ENCODE assay signal across 32 cellular contexts in the genomic region with DNA sequence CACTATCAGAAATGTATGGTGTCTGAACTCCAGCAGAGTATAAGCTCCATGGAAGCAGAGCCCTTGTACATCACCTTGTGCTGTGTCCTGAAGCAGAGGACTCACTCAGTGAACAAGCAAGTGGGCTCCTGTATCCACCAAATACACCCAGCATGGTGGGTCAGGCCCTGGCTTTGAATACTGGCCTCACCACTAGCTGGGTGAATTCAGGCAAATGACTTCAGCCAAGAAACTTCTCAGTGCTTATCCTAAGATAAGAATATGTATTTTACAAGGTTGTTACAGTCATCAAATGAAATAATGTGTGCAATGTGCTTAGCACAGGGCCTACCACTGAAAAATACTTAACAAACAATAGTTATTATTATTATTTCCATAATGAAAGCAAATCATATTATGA.
DNase-seq lines count a peak whose midpoint lies in the region; ATAC-seq and TF ChIP-seq lines count a peak whose summit lies in the region.
"Had no signal": no experiment of that assay in that cellular context is flagged by ENCODE, and none has a peak within 500 bp of the region (broad histone marks: within the 10 kb centered on the region; RNA-seq: fewer than 3 reads in every experiment).

No MANE protein-coding gene starts in this region.

- CTCF ChIA-PET in IMR-90 (lab: Yijun Ruan, JAX) = no interaction called here
- CTCF ChIA-PET in activated CD4-positive, alpha-beta T cell treated with anti-CD3 and anti-CD28 coated beads for 36 hours (lab: Charles Lee) = interaction anchor here (1.4 kb wide), 1 partner anchor 11 kb away, joined by 3 read pairs; no protein-coding TSS in a partner anchor

- no peaks in the 10 kb centered on the region for H3K27me3 ChIP-seq in IMR-90 (ENCODE audit: control insufficient read depth, insufficient read depth, low read length)
- no peaks in the 10 kb centered on the region for H3K27me3 ChIP-seq in right cardiac atrium (ENCODE audit: control insufficient read depth, insufficient read depth)
- H3K27me3 ChIP-seq in smooth muscle cell (ENCODE audit: low read depth) = no peaks in the 10 kb centered on the region
- H3K27me3 ChIP-seq: neutrophil, SJCRH30, suprapubic skin had no signal

- DNase-seq in IMR-90 = no peak
- peak; percentile 50 for DNase-seq in fibroblast of the aortic adventitia (ENCODE audit: low read depth)
- no peak for DNase-seq in right cardiac atrium
- no peak for DNase-seq in smooth muscle cell (lab: John Stamatoyannopoulos, UW; ENCODE audit: unreplicated experiment)
- no peak for DNase-seq in SIG-M5 treated with dmso at 0.1 percent for 504 hours (lab: John Stamatoyannopoulos, UW; ENCODE audit: unreplicated experiment)
- no peak for DNase-seq in activated CD4-positive, alpha-beta T cell treated with anti-CD3 and anti-CD28 coated beads for 36 hours
- no peak for DNase-seq in NCI-H446 treated with DMSO at 0.1 percent for 48 hours (lab: John Stamatoyannopoulos, UW)
- DNase-seq in DMS114 treated with DMSO at 0.1 percent for 48 hours (lab: John Stamatoyannopoulos, UW; ENCODE audit: unreplicated experiment) = no peak
- DNase-seq: anterior cingulate cortex; Calu3; central memory CD4-positive, alpha-beta T cell; DND-41; endodermal cell; foreskin melanocyte; GF-D8; MV-4-11; naive B cell; NCI-H146; NCI-H446; NCI-H82; SJCRH30; stimulated activated naive B cell treated with anti-CD40 and anti-IgM and Interleukin-4, amounts not matched to agents 10 μg/mL and 1 μg/mL and 100 μg/mL, for 72 hours; SW 1271 had no signal

- H2AK5ac ChIP-seq in IMR-90 (ENCODE audit: low read depth, low read length) = no peak overlapping the region

- intact Hi-C loops in IMR-90 (cut with micrococcal nuclease) = no loop called here
- intact Hi-C loops in right cardiac atrium (cut with DNase I) = no loop called here
- intact Hi-C loops in activated CD4-positive, alpha-beta T cell treated with anti-CD3 and anti-CD28 coated beads for 36 hours (cut with DNase I, micrococcal nuclease) = no loop called here

- H3F3A ChIP-seq in smooth muscle cell (ENCODE audit: low read depth) = peaks cover 60% of the 10 kb centered on the region

- H4K20me1 ChIP-seq in IMR-90 (ENCODE audit: insufficient read depth, low read length) (peaks cover 87% of the 10 kb centered on the region), smooth muscle cell (ENCODE audit: low read depth) (peaks cover 100% of the 10 kb centered on the region)

- H2BK5ac ChIP-seq in IMR-90 (ENCODE audit: low read depth, low read length, poor library complexity, severe bottlenecking) = peak overlapping the region; percentile 5

- H3K4me2 ChIP-seq in IMR-90 (ENCODE audit: low read depth, low read length) (no peak overlapping the region), smooth muscle cell (peak overlapping the region; percentile 77)
- H3K4me2 ChIP-seq: A549 had no signal

- H2AK9ac ChIP-seq in IMR-90 (replicated peaks; ENCODE audit: low read depth, low read length, poor library complexity) = no peak overlapping the region

- H3K27ac Mint-ChIP-seq in activated CD4-positive, alpha-beta T cell treated with anti-CD3 and anti-CD28 coated beads for 36 hours = no peak overlapping the region
- H3K27ac Mint-ChIP-seq: activated naive CD4-positive, alpha-beta T cell treated with anti-CD3 and anti-CD28 coated beads, Interleukin-2, amount 50 U/mL, for 24 hours; dendritic cell treated with granulocyte-macrophage colony-stimulating factor and Interleukin-4, amounts not matched to agents 40 ng/mL and 50 ng/mL, for 4 days; endodermal cell; naive B cell; progenitor cell of endocrine pancreas; stimulated activated naive B cell treated with anti-CD40 and anti-IgM and Interleukin-4, amounts not matched to agents 10 μg/mL and 1 μg/mL and 100 μg/mL, for 72 hours had no signal

- peaks cover 22% of the 10 kb centered on the region for H3K9me1 ChIP-seq in IMR-90 (ENCODE audit: insufficient read depth, low read length)

- TF ChIP-seq POLR2A in IMR-90 (IDR thresholded peaks at IDR 0.05; ENCODE audit: low read depth, low read length) = no peak

- H2BK20ac ChIP-seq in IMR-90 (ENCODE audit: low read depth, low read length) = no peak overlapping the region

- no peak overlapping the region for H3K18ac ChIP-seq in IMR-90 (ENCODE audit: low read depth, low read length)

- H3K9me3 ChIP-seq in IMR-90 (ENCODE audit: control insufficient read depth, insufficient read depth, low read length) = no peaks in the 10 kb centered on the region
- no peaks in the 10 kb centered on the region for H3K9me3 ChIP-seq in right cardiac atrium (ENCODE audit: control insufficient read depth, low read length)
- H3K9me3 ChIP-seq in smooth muscle cell (replicated peaks; ENCODE audit: low read depth) = no peaks in the 10 kb centered on the region
- H3K9me3 ChIP-seq: A549, HAP-1, neutrophil, SJCRH30, suprapubic skin had no signal

- H3K27me3 Mint-ChIP-seq in activated CD4-positive, alpha-beta T cell treated with anti-CD3 and anti-CD28 coated beads for 36 hours = no peaks in the 10 kb centered on the region
- H3K27me3 Mint-ChIP-seq: activated naive CD4-positive, alpha-beta T cell treated with anti-CD3 and anti-CD28 coated beads, Interleukin-2, amount 50 U/mL, for 24 hours had no signal

- H3K4me3 ChIP-seq in IMR-90 (ENCODE audit: insufficient read depth, low read depth, low read length) (no peak overlapping the region), fibroblast of the aortic adventitia (ENCODE audit: low read depth, low read length) (no peak overlapping the region), right cardiac atrium (ENCODE audit: low read length) (no peak overlapping the region), smooth muscle cell (no peak overlapping the region)
- H3K4me3 ChIP-seq: A549, HAP-1, SJCRH30, suprapubic skin had no signal

- POLR2A ChIA-PET in IMR-90 (lab: Charles Lee; ENCODE audit: unreplicated experiment) = no interaction called here
- POLR2A ChIA-PET in activated CD4-positive, alpha-beta T cell treated with anti-CD3 and anti-CD28 coated beads for 36 hours (lab: Charles Lee) = interaction anchor here (1.0 kb wide), 1 partner anchor 14 kb away, joined by 3 read pairs; no protein-coding TSS in a partner anchor

- peaks cover 34% of the 10 kb centered on the region for H3K36me3 ChIP-seq in IMR-90 (ENCODE audit: control insufficient read depth, insufficient read depth, low read length)
- peaks cover 11% of the 10 kb centered on the region for H3K36me3 ChIP-seq in smooth muscle cell (ENCODE audit: low read depth)
- H3K36me3 ChIP-seq: neutrophil had no signal

- H3K4me3 Mint-ChIP-seq in activated CD4-positive, alpha-beta T cell treated with anti-CD3 and anti-CD28 coated beads for 36 hours = no peak overlapping the region
- H3K4me3 Mint-ChIP-seq: activated naive CD4-positive, alpha-beta T cell treated with anti-CD3 and anti-CD28 coated beads, Interleukin-2, amount 50 U/mL, for 24 hours; dendritic cell treated with granulocyte-macrophage colony-stimulating factor and Interleukin-4, amounts not matched to agents 40 ng/mL and 50 ng/mL, for 4 days; endodermal cell; naive B cell; stimulated activated naive B cell treated with anti-CD40 and anti-IgM and Interleukin-4, amounts not matched to agents 10 μg/mL and 1 μg/mL and 100 μg/mL, for 72 hours had no signal

- no peak overlapping the region for H3K56ac ChIP-seq in IMR-90 (ENCODE audit: extremely low read depth, insufficient read depth, low read length)

- TF ChIP-seq RAD21 in IMR-90 (IDR thresholded peaks at IDR 0.05; ENCODE audit: low read length) = no peak

- no peak overlapping the region for H2BK15ac ChIP-seq in IMR-90 (ENCODE audit: low read depth, low read length)

- H3K4ac ChIP-seq in IMR-90 (ENCODE audit: low read depth, low read length) = no peak overlapping the region

- 0 out of 2 replicates have a peak overlapping the region, but pooled peaks have one; percentile 3 for H4K5ac ChIP-seq in IMR-90 (ENCODE audit: low read depth, low read length)

- no peak overlapping the region for H2AFZ ChIP-seq in IMR-90 (replicated peaks; ENCODE audit: low read length, poor library complexity)
- H2AFZ ChIP-seq in smooth muscle cell (ENCODE audit: low read depth) = no peak overlapping the region

- dilution Hi-C loops in IMR-90 (cut with HindIII; ENCODE audit: low sequenced_read_pairs, unreplicated experiment) = no loop called here

- H3K27ac ChIP-seq in IMR-90 (ENCODE audit: insufficient read depth, low read length) (no peak overlapping the region), right cardiac atrium (ENCODE audit: low read length) (peak overlapping the region; percentile 42), smooth muscle cell (ENCODE audit: low read depth) (peak overlapping the region; percentile 98)
- H3K27ac ChIP-seq: A549, neutrophil, SJCRH30, suprapubic skin had no signal

- in situ Hi-C loops in IMR-90 (cut with MboI; ENCODE audit: low sequenced_read_pairs) = no loop called here

- ATAC-seq in IMR-90 (ENCODE audit: low read depth) (peak; percentile 36), right cardiac atrium (peak; percentile 19 to 53)
- no peak for ATAC-seq in activated CD4-positive, alpha-beta T cell treated with anti-CD3 and anti-CD28 coated beads for 36 hours
- ATAC-seq: A549; esophagus mucosa; left lobe of liver; stimulated activated naive B cell treated with anti-CD40 and anti-IgM and Interleukin-4, amounts not matched to agents 10 μg/mL and 1 μg/mL and 100 μg/mL, for 72 hours had no signal

- H3K4me1 ChIP-seq in IMR-90 (ENCODE audit: control insufficient read depth, insufficient read depth, low read length) = peaks cover 12% of the 10 kb centered on the region
- H3K4me1 ChIP-seq in right cardiac atrium (ENCODE audit: control insufficient read depth, insufficient read depth, low read length) = peaks cover 11% of the 10 kb centered on the region
- H3K4me1 ChIP-seq in smooth muscle cell (ENCODE audit: low read depth) = peaks cover 6% of the 10 kb centered on the region
- H3K4me1 ChIP-seq: HAP-1, SJCRH30 had no signal

- peaks cover 25 to 76% of the 10 kb centered on the region in 2 experiments for H3K79me1 ChIP-seq in IMR-90 (ENCODE audit: low read depth in 1 of 2, low read length in 2 of 2)

- H4K91ac ChIP-seq in IMR-90 (ENCODE audit: insufficient read depth, low read depth, low read length) = no peak overlapping the region

- no peaks in the 10 kb centered on the region for H3K9me3 Mint-ChIP-seq in activated CD4-positive, alpha-beta T cell treated with anti-CD3 and anti-CD28 coated beads for 36 hours (ENCODE audit: low read depth)
- H3K9me3 Mint-ChIP-seq: activated naive CD4-positive, alpha-beta T cell treated with anti-CD3 and anti-CD28 coated beads, Interleukin-2, amount 50 U/mL, for 24 hours; dendritic cell treated with granulocyte-macrophage colony-stimulating factor and Interleukin-4, amounts not matched to agents 40 ng/mL and 50 ng/mL, for 4 days; stimulated activated naive B cell treated with anti-CD40 and anti-IgM and Interleukin-4, amounts not matched to agents 10 μg/mL and 1 μg/mL and 100 μg/mL, for 72 hours had no signal

- no peak overlapping the region for H4K8ac ChIP-seq in IMR-90 (ENCODE audit: low read depth in 2 of 2, low read length in 2 of 2)

- H3K23ac ChIP-seq in IMR-90 (ENCODE audit: low read depth, low read length) = peak overlapping the region; percentile 6; the same call in 1 of the 2 replicates

- no peak overlapping the region for H3K14ac ChIP-seq in IMR-90 (replicated peaks; ENCODE audit: low read depth, low read length)

- TF ChIP-seq CTCF in IMR-90 (conservative IDR thresholded peaks at IDR 0.05; ENCODE audit: low read depth, low read length) = no peak
- no peak for TF ChIP-seq CTCF in fibroblast of the aortic adventitia (IDR thresholded peaks at IDR 0.05; ENCODE audit: insufficient read depth, low read length)
- TF ChIP-seq CTCF in smooth muscle cell (IDR thresholded peaks at IDR 0.05; ENCODE audit: borderline replicate concordance, insufficient read depth, poor library complexity, severe bottlenecking) = no peak

- peaks cover 98% of the 10 kb centered on the region for H3K79me2 ChIP-seq in smooth muscle cell (ENCODE audit: low read depth)

- BruUV-seq in IMR-90 (replicated peaks; lab: Mats Ljungman, UMichigan) = no TSS peak

- no peaks in the 10 kb centered on the region for H3K36me3 Mint-ChIP-seq in activated CD4-positive, alpha-beta T cell treated with anti-CD3 and anti-CD28 coated beads for 36 hours (ENCODE audit: low read depth)
- H3K36me3 Mint-ChIP-seq: naive B cell; stimulated activated naive B cell treated with anti-CD40 and anti-IgM and Interleukin-4, amounts not matched to agents 10 μg/mL and 1 μg/mL and 100 μg/mL, for 72 hours had no signal

- H3K9ac ChIP-seq in IMR-90 (ENCODE audit: low read depth, low read length) = no peak overlapping the region
- no peak overlapping the region for H3K9ac ChIP-seq in smooth muscle cell (ENCODE audit: low read depth)

- H2BK120ac ChIP-seq in IMR-90 (ENCODE audit: low read depth, low read length) = no peak overlapping the region

- H3K4me1 Mint-ChIP-seq in activated CD4-positive, alpha-beta T cell treated with anti-CD3 and anti-CD28 coated beads for 36 hours = peaks cover 14% of the 10 kb centered on the region
- H3K4me1 Mint-ChIP-seq: naive B cell; stimulated activated naive B cell treated with anti-CD40 and anti-IgM and Interleukin-4, amounts not matched to agents 10 μg/mL and 1 μg/mL and 100 μg/mL, for 72 hours had no signal
